In genomic region chr19:37077929-37078716, GRCh38 we compare ENCODE assay signal across 8 cellular contexts. TPM values are rescaled to one million over a fixed set of nuclear protein-coding genes. Genes with fewer than 3 reads are reported as not detected.
DNase-seq lines count a peak whose midpoint lies in the region; ATAC-seq, FAIRE-seq and TF ChIP-seq lines count a peak whose summit lies in the region.

TSS of gene ZNF420 (plus strand) at chr19:37078433. CDS start at chr19:37089119, 10,686 bp downstream.

- H3K9me2 ChIP-seq in OCI-LY1 (ENCODE audit: low read depth, low read length): no peaks in the 10 kb centered on the region

- H3K79me2 ChIP-seq in OCI-LY1 (ENCODE audit: insufficient read depth, low read length) (peaks cover 27% of the 10 kb centered on the region), endothelial cell of umbilical vein (ENCODE audit: control insufficient read depth, insufficient read depth, low read length) (peaks cover 8% of the 10 kb centered on the region)

- dilution Hi-C loops in endothelial cell of umbilical vein (cut with MboI; ENCODE audit: extremely low pct_ligation_motif_present, low sequenced_read_pairs): no loop called here

- H3K36me3 Mint-ChIP-seq in Calu3 (ENCODE audit: insufficient read depth, unreplicated experiment): peaks cover 19% of the 10 kb centered on the region
- peaks cover 35% of the 10 kb centered on the region for H3K36me3 Mint-ChIP-seq in mesothelial cell of epicardium

- peak; percentile 95 for DNase-seq in Calu3
- DNase-seq in activated CD8-positive, alpha-beta memory T cell treated with anti-CD3 and anti-CD28 coated beads, Interleukin-2, amount 50 U/mL, for 48 hours: peak; percentile 89
- peak; percentile 94 for DNase-seq in endothelial cell of umbilical vein (ENCODE audit: low read depth, low spot score)
- peak; percentile 86 to 90 for DNase-seq in mesothelial cell of epicardium (ENCODE audit: low spot score in 2 of 2, unreplicated experiment in 2 of 2)
- peak; percentile 76 to 85 for DNase-seq in stimulated activated CD8-positive, alpha-beta memory T cell treated with anti-CD3 and anti-CD28 coated beads, Interleukin-15, amount 100 ng/mL, for 4 hours (ENCODE audit: low read depth in 2 of 2)

- no peaks in the 10 kb centered on the region for H3K36me3 ChIP-seq in HUES64 (ENCODE audit: insufficient read depth, low read length)
- peaks cover 15% of the 10 kb centered on the region for H3K36me3 ChIP-seq in OCI-LY1 (ENCODE audit: insufficient read depth, low read length)
- no peaks in the 10 kb centered on the region for H3K36me3 ChIP-seq in endothelial cell of umbilical vein (ENCODE audit: control insufficient read depth in 2 of 2, extremely low read depth in 1 of 2, insufficient read depth in 2 of 2, low read length in 2 of 2)

- POLR2A ChIA-PET in endothelial cell of umbilical vein (lab: Charles Lee): no interaction called here

- peaks cover 12% of the 10 kb centered on the region for H3K9me3 Mint-ChIP-seq in Calu3 (ENCODE audit: low read depth, unreplicated experiment)
- peaks cover 35% of the 10 kb centered on the region for H3K9me3 Mint-ChIP-seq in mesothelial cell of epicardium

- H3K27ac ChIP-seq in HUES64 (ENCODE audit: low read depth, low read length) (no peak within 1 kb of the TSS; the same call in 1 of the 2 replicates), OCI-LY1 (ENCODE audit: low read depth, low read length, poor library complexity, severe bottlenecking) (peak within 1 kb of the TSS; percentile 54), endothelial cell of umbilical vein (ENCODE audit: insufficient read depth, low read depth, low read length) (peak within 1 kb of the TSS; percentile 28)

- peak; percentile 64 for TF ChIP-seq POLR2A in endothelial cell of umbilical vein (IDR thresholded peaks at IDR 0.05; ENCODE audit: low read depth, low read length)

- H2AFZ ChIP-seq in OCI-LY1 (ENCODE audit: low read length) (peak within 1 kb of the TSS; percentile 94), endothelial cell of umbilical vein (ENCODE audit: low read depth, low read length) (peak within 1 kb of the TSS; percentile 98)

- H3K4me3 ChIP-seq in HUES64 (ENCODE audit: low read length): peak within 1 kb of the TSS; percentile 99
- H3K4me3 ChIP-seq in OCI-LY1 (ENCODE audit: low read depth, low read length, poor library complexity, severe bottlenecking): peak within 1 kb of the TSS; percentile 82
- H3K4me3 ChIP-seq in endothelial cell of umbilical vein (replicated peaks in 1 of 3; ENCODE audit: insufficient read depth in 1 of 3, low read depth in 1 of 3, low read length in 3 of 3): peak within 1 kb of the TSS; percentile 66 to 80 (median 77)

- H3K9me3 ChIP-seq in HUES64 (ENCODE audit: insufficient read depth, low read depth, low read length): peaks cover 28% of the 10 kb centered on the region
- peaks cover 16% of the 10 kb centered on the region; the same call in 1 of the 2 replicates for H3K9me3 ChIP-seq in OCI-LY1 (ENCODE audit: low read length)
- no peaks in the 10 kb centered on the region for H3K9me3 ChIP-seq in endothelial cell of umbilical vein (replicated peaks; ENCODE audit: control insufficient read depth, insufficient read depth, low read length)

- BruUV-seq in Calu3 (replicated peaks; lab: Mats Ljungman, UMichigan) (no TSS peak), endothelial cell of umbilical vein (replicated peaks; lab: Mats Ljungman, UMichigan) (no TSS peak)

- H3K4me3 Mint-ChIP-seq in Calu3 (ENCODE audit: low read depth, unreplicated experiment) (peak within 1 kb of the TSS; percentile 96), mesothelial cell of epicardium (peak within 1 kb of the TSS; percentile 94)

- TF ChIP-seq CTCF in Calu3 (IDR thresholded peaks at IDR 0.05; ENCODE audit: unreplicated experiment): no peak
- TF ChIP-seq CTCF in OCI-LY1 (IDR thresholded peaks at IDR 0.05; ENCODE audit: low read length): no peak
- no peak for TF ChIP-seq CTCF in endothelial cell of umbilical vein (IDR thresholded peaks at IDR 0.05; ENCODE audit: extremely low read depth in 1 of 2, insufficient read depth in 1 of 2, low read depth in 1 of 2, low read length in 2 of 2)
- TF ChIP-seq CTCF in mesothelial cell of epicardium (IDR thresholded peaks at IDR 0.05; ENCODE audit: unreplicated experiment): no peak

- H3K9me1 ChIP-seq in endothelial cell of umbilical vein (replicated peaks; ENCODE audit: control insufficient read depth, extremely low read depth, insufficient read depth, low read length): no peaks in the 10 kb centered on the region

- FAIRE-seq in endothelial cell of umbilical vein (lab: Jason Lieb, UNC): peak; percentile 92

- intact Hi-C loops in Calu3 (cut with micrococcal nuclease; ENCODE audit: unreplicated experiment) (no loop called here), endothelial cell of umbilical vein (cut with micrococcal nuclease) (loop anchor here (1.0 to 10.0 kb wide), 5 partner anchors 94 to 553 kb away; partner anchors contain the start of genes ZNF260, ZNF345, ZNF383 and ZNF585A)

- H3K4me1 Mint-ChIP-seq in Calu3 (ENCODE audit: low read depth, unreplicated experiment) (peaks cover 12% of the 10 kb centered on the region), mesothelial cell of epicardium (peaks cover 15% of the 10 kb centered on the region)

- H3K27ac Mint-ChIP-seq in Calu3 (ENCODE audit: unreplicated experiment) (peak within 1 kb of the TSS; percentile 84), mesothelial cell of epicardium (peak within 1 kb of the TSS; percentile 92)

- H3K4me2 ChIP-seq in OCI-LY1 (ENCODE audit: low read length): peak within 1 kb of the TSS; percentile 81
- H3K4me2 ChIP-seq in endothelial cell of umbilical vein (ENCODE audit: insufficient read depth, low read length): peak within 1 kb of the TSS; percentile 98

- H3K4me1 ChIP-seq in HUES64 (ENCODE audit: insufficient read depth, low read length): no peaks in the 10 kb centered on the region; the same call in 1 of the 2 replicates
- H3K4me1 ChIP-seq in OCI-LY1 (ENCODE audit: insufficient read depth, low read length, severe bottlenecking): peaks cover 19% of the 10 kb centered on the region
- H3K4me1 ChIP-seq in endothelial cell of umbilical vein (ENCODE audit: control insufficient read depth, extremely low read depth, insufficient read depth, low read length): peaks cover 9% of the 10 kb centered on the region

- H4K20me1 ChIP-seq in OCI-LY1 (ENCODE audit: insufficient read depth, low read length): no peaks in the 10 kb centered on the region
- no peaks in the 10 kb centered on the region for H4K20me1 ChIP-seq in endothelial cell of umbilical vein (replicated peaks; ENCODE audit: control insufficient read depth, extremely low read depth, insufficient read depth, low read length)

- H3K9ac ChIP-seq in HUES64 (ENCODE audit: low read depth, low read length) (peak within 1 kb of the TSS; percentile 93), OCI-LY1 (ENCODE audit: low read length) (peak within 1 kb of the TSS; percentile 77), endothelial cell of umbilical vein (replicated peaks; ENCODE audit: extremely low read depth, insufficient read depth, low read length) (peak within 1 kb of the TSS; percentile 72)

- ATAC-seq in GM21423 (IDR thresholded peaks at IDR 0.05; ENCODE audit: unreplicated experiment): peak; percentile 92

- H3K27me3 ChIP-seq in HUES64 (ENCODE audit: insufficient read depth, low read length) (no peaks in the 10 kb centered on the region), OCI-LY1 (ENCODE audit: insufficient read depth, low read length) (no peaks in the 10 kb centered on the region), endothelial cell of umbilical vein (ENCODE audit: control insufficient read depth in 2 of 2, insufficient read depth in 2 of 2, low read length in 2 of 2) (no peaks in the 10 kb centered on the region)

- CTCF ChIA-PET in Calu3 (lab: Charles Lee): interaction anchor here (1.3 kb wide), 1 partner anchor 9 kb away, joined by 4 read pairs; no protein-coding TSS in a partner anchor
- CTCF ChIA-PET in endothelial cell of umbilical vein (lab: Charles Lee): interaction anchor here (0.6 to 1.5 kb wide), 4 partner anchors 25 to 474 kb away, joined by 3 read pairs; no protein-coding TSS in a partner anchor

- no peaks in the 10 kb centered on the region for H3F3A ChIP-seq in OCI-LY1 (ENCODE audit: insufficient read depth, low read length)

- H3K27me3 Mint-ChIP-seq in Calu3 (ENCODE audit: unreplicated experiment) (no peaks in the 10 kb centered on the region), mesothelial cell of epicardium (ENCODE audit: low read depth) (no peaks in the 10 kb centered on the region)

- WGBS in HUES64: 1% methylated on average over 61 of the region's 61 CpGs

TF ChIP-seq in endothelial cell of umbilical vein, 7 proteins besides CTCF, POLR2A, EP300 and RAD21:
- TF ChIP-seq FOS (IDR thresholded peaks at IDR 0.05; ENCODE audit: borderline replicate concordance, insufficient read depth, low read length) (no peak), GATA2 (IDR thresholded peaks at IDR 0.05; ENCODE audit: insufficient read depth, insufficient read length, low read depth, low read length) (no peak), EZH2 (IDR thresholded peaks at IDR 0.05; ENCODE audit: borderline replicate concordance, low read depth, low read length, severe bottlenecking) (no peak), MYC (IDR thresholded peaks at IDR 0.05; ENCODE audit: low read depth, low read length) (no peak), POLR2AphosphoS5 (IDR thresholded peaks at IDR 0.05; ENCODE audit: insufficient read depth, low read depth, low read length) (peak; percentile 54), JUN (IDR thresholded peaks at IDR 0.05; ENCODE audit: borderline replicate concordance, insufficient read depth, insufficient read length, low read depth) (no peak), MAX (IDR thresholded peaks at IDR 0.05; ENCODE audit: insufficient read depth, insufficient read length) (peak; percentile 30)

RNA-seq across cellular contexts. Expression of gene ZNF420, which starts in this region (rescaled TPM):
- total RNA-seq in Calu3 (2022) (8.7 and 14.6 TPM in 2 replicates), endothelial cell of umbilical vein (4.2 and 5.3 TPM in 2 replicates), mesothelial cell of epicardium (13.6 to 15.6 TPM (median 15.0 TPM) in 3 replicates)
- polyA plus RNA-seq in HUES64 (2013, experiment 1 of 2): 7.7 TPM
- 6.5 TPM for polyA plus RNA-seq in HUES64 (2013, experiment 2 of 2)
- polyA plus RNA-seq in endothelial cell of umbilical vein: 0.57 and 1.3 TPM in 2 replicates
- polyA plus RNA-seq in endothelial cell of umbilical vein (2011; cell fraction: cytosol; rRNA removed): 2.0 and 2.8 TPM in 2 replicates
- polyA plus RNA-seq in endothelial cell of umbilical vein (2011; cell fraction: nucleus; rRNA removed): 3.9 and 4.0 TPM in 2 replicates
- polyA plus RNA-seq in endothelial cell of umbilical vein (2012): 3.2 and 4.2 TPM in 2 replicates
- polyA minus RNA-seq in endothelial cell of umbilical vein: 3.4 and 4.5 TPM in 2 replicates
- polyA minus RNA-seq in endothelial cell of umbilical vein (2011; cell fraction: cytosol; rRNA and poly(A)+ RNA removed): 5.3 TPM
- 3.7 and 4.9 TPM in 2 replicates for polyA minus RNA-seq in endothelial cell of umbilical vein (2011; cell fraction: nucleus; rRNA and poly(A)+ RNA removed)
